Comparison of ENCODE assay signal across 2 cellular contexts in the genomic region with DNA sequence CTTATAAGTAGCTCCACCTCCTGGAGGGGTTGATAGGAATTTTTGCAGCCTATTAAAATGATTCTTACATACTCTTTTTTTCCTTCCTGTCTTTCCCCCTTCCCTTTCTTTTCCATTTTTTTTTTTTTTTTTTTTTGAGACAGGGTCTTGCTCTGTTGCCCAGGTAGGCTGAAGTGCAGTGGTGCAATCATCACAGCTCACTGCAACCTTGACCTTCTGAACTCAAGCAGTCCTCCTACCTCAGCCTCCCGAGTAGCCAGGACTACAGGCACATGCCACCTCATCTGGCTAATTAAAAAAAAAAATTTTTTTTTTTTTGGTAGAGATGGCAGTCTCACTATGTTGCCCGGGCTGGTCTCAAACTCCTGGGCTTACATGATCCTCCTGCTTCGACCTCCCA.
TF ChIP-seq lines count a peak whose summit lies in the region.

No MANE protein-coding gene starts in this region.

TF ChIP-seq in IMR-90, 13 proteins besides CTCF, POLR2A, EP300 and RAD21:
- TF ChIP-seq CHD1 (IDR thresholded peaks at IDR 0.05; ENCODE audit: low read depth, low read length), result no peak
- TF ChIP-seq FOS (IDR thresholded peaks at IDR 0.05; ENCODE audit: low read depth, low read length), result no peak
- no peak for TF ChIP-seq NFE2L2 (IDR thresholded peaks at IDR 0.05; ENCODE audit: low read depth, low read length)
- TF ChIP-seq BHLHE40 (IDR thresholded peaks at IDR 0.05; ENCODE audit: low read depth, low read length), result no peak
- TF ChIP-seq, protein P1, sequence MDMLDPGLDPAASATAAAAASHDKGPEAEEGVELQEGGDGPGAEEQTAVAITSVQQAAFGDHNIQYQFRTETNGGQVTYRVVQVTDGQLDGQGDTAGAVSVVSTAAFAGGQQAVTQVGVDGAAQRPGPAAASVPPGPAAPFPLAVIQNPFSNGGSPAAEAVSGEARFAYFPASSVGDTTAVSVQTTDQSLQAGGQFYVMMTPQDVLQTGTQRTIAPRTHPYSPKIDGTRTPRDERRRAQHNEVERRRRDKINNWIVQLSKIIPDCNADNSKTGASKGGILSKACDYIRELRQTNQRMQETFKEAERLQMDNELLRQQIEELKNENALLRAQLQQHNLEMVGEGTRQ (IDR thresholded peaks at IDR 0.05; ENCODE audit: low read depth, low read length), result no peak
- TF ChIP-seq SMC3 (IDR thresholded peaks at IDR 0.05; ENCODE audit: low read depth, low read length), result no peak
- TF ChIP-seq RFX5 (IDR thresholded peaks at IDR 0.05; ENCODE audit: low read depth, low read length), result no peak

TF ChIP-seq in K562, 482 proteins besides CTCF, POLR2A, EP300 and RAD21:
- TF ChIP-seq CBFA2T2 (conservative IDR thresholded peaks at IDR 0.05) (no peak), SP1 (CRISPR knock-in tag; IDR thresholded peaks at IDR 0.05) (no peak), KDM1A (IDR thresholded peaks at IDR 0.05) (0 out of 4 replicates have a peak, but pooled peaks of 1 of the 2 experiments have one; percentile 21), PHTF2 (CRISPR knock-in tag; IDR thresholded peaks at IDR 0.05) (no peak)
